Comparison of ENCODE assay signal across 8 cellular contexts in the genomic region with DNA sequence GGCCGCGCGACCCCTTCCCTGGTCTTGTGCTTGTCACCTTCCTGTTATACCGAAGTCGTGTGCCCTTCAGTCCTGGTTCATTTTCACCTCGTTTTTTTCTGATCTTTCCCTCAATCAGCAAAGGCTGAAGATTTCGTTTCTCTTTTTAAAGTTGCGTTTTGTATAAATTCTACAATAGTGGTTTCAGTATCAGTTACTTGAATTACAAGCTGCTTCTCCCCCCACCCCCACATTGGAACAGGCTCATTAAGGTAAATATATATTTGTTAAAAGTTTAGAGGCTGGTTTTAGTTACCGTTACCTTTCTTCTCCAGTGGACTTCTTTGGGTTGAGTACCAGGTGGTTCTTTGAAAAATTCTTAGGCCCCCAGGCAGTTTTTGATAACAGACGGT. TPM values are rescaled to one million over a fixed set of nuclear protein-coding genes. Genes with fewer than 3 reads are reported as not detected.
A peak's percentile ranks its signal among the peaks of the same experiment; 100 is the strongest.
DNase-seq lines count a peak whose midpoint lies in the region; ATAC-seq and TF ChIP-seq lines count a peak whose summit lies in the region.

No MANE protein-coding gene starts in this region.

- H3F3A ChIP-seq in Loucy (ENCODE audit: low read depth) = peaks cover 6% of the 10 kb centered on the region

- no peak overlapping the region for H2AFZ ChIP-seq in Loucy (ENCODE audit: low read length)
- peak overlapping the region; percentile 36 for H2AFZ ChIP-seq in osteoblast (ENCODE audit: low read length)

- H3K9me3 ChIP-seq in Loucy (ENCODE audit: insufficient read depth, low read depth, low read length) (no peaks in the 10 kb centered on the region), duodenal mucosa (ENCODE audit: control insufficient read depth in 1 of 2, low read length in 2 of 2) (no peaks in the 10 kb centered on the region), osteoblast (ENCODE audit: low read depth, low read length) (no peaks in the 10 kb centered on the region)

- peak overlapping the region; percentile 97 for H3K4me2 ChIP-seq in Loucy (ENCODE audit: low read depth, low read length, poor library complexity, severe bottlenecking)
- H3K4me2 ChIP-seq in osteoblast (ENCODE audit: insufficient read depth, low read length) = peak overlapping the region; percentile 82

- H3K27me3 ChIP-seq in Loucy (ENCODE audit: insufficient read depth, low read length, poor library complexity, severe bottlenecking) = no peaks in the 10 kb centered on the region
- no peaks in the 10 kb centered on the region for H3K27me3 ChIP-seq in duodenal mucosa (ENCODE audit: control insufficient read depth in 1 of 2, insufficient read depth in 2 of 2, low read length in 2 of 2)
- H3K27me3 ChIP-seq in osteoblast (ENCODE audit: insufficient read depth, low read length) = no peaks in the 10 kb centered on the region

- DNase-seq in osteoblast (ENCODE audit: insufficient read length, low spot score, missing footprints) (no peak), GOT3 (lab: John Stamatoyannopoulos, UW) (no peak), DMS79 (lab: John Stamatoyannopoulos, UW) (no peak), NCI-H146 (lab: John Stamatoyannopoulos, UW) (no peak), SHP77 (lab: John Stamatoyannopoulos, UW) (no peak)

- peak overlapping the region; percentile 96 for H3K9ac ChIP-seq in Loucy (ENCODE audit: low read depth, low read length, poor library complexity, severe bottlenecking)
- H3K9ac ChIP-seq in duodenal mucosa (ENCODE audit: low read depth in 1 of 2, low read length in 2 of 2) = peak overlapping the region; percentile 79 to 90

- TF ChIP-seq CTCF in Loucy (conservative IDR thresholded peaks at IDR 0.05; ENCODE audit: low read length) = no peak
- TF ChIP-seq CTCF in osteoblast (IDR thresholded peaks at IDR 0.05; ENCODE audit: extremely low read depth, low read depth, low read length) = no peak

- H3K36me3 ChIP-seq in Loucy (ENCODE audit: insufficient read depth, low read length) = peaks cover 15% of the 10 kb centered on the region; the same call in 1 of the 2 replicates
- peaks cover 10 to 12% of the 10 kb centered on the region in 2 donors for H3K36me3 ChIP-seq in duodenal mucosa (ENCODE audit: control insufficient read depth in 1 of 2, insufficient read depth in 2 of 2, low read length in 2 of 2)
- H3K36me3 ChIP-seq in osteoblast (ENCODE audit: insufficient read depth, low read length) = peaks cover 21% of the 10 kb centered on the region

- H4K20me1 ChIP-seq in Loucy (ENCODE audit: insufficient read depth, low read length, poor library complexity, severe bottlenecking) = peaks cover 54% of the 10 kb centered on the region
- peaks cover 27% of the 10 kb centered on the region for H4K20me1 ChIP-seq in osteoblast (ENCODE audit: insufficient read depth, low read length)

- no peaks in the 10 kb centered on the region for H3K9me2 ChIP-seq in Loucy (replicated peaks; ENCODE audit: low read depth, low read length)

- peak overlapping the region; percentile 85 for H3K4me3 ChIP-seq in Loucy (ENCODE audit: low read length, poor library complexity, severe bottlenecking)
- H3K4me3 ChIP-seq in duodenal mucosa (ENCODE audit: low read depth in 1 of 2, low read length in 2 of 2) = peak overlapping the region; percentile 94 to 95
- peak overlapping the region; percentile 90 for H3K4me3 ChIP-seq in osteoblast (ENCODE audit: insufficient read depth, low read length)

- H3K79me2 ChIP-seq in Loucy (ENCODE audit: insufficient read depth, low read length) = peaks cover 56% of the 10 kb centered on the region
- H3K79me2 ChIP-seq in osteoblast (ENCODE audit: insufficient read depth, low read length) = peaks cover 45% of the 10 kb centered on the region

- H3K4me1 ChIP-seq in Loucy (ENCODE audit: insufficient read depth, low read length, poor library complexity, severe bottlenecking) = peaks cover 42% of the 10 kb centered on the region
- peaks cover 25 to 31% of the 10 kb centered on the region in 2 donors for H3K4me1 ChIP-seq in duodenal mucosa (ENCODE audit: control insufficient read depth in 1 of 2, insufficient read depth in 2 of 2, low read length in 2 of 2)
- peaks cover 20% of the 10 kb centered on the region for H3K4me1 ChIP-seq in osteoblast (ENCODE audit: insufficient read depth, low read length)

- ATAC-seq in GM18498 (IDR thresholded peaks at IDR 0.05; ENCODE audit: unreplicated experiment) = peak; percentile 8

- H3K27ac ChIP-seq in duodenal mucosa (ENCODE audit: low read depth, low read length) (peak overlapping the region; percentile 98), osteoblast (ENCODE audit: low read depth, low read length) (peak overlapping the region; percentile 86)

RNA-seq across cellular contexts. Expression of gene SUB1, which starts 0.9 kb away (rescaled TPM):
- 101 and 115 TPM in 2 replicates for total RNA-seq in osteoblast
